In the genomic region with DNA sequence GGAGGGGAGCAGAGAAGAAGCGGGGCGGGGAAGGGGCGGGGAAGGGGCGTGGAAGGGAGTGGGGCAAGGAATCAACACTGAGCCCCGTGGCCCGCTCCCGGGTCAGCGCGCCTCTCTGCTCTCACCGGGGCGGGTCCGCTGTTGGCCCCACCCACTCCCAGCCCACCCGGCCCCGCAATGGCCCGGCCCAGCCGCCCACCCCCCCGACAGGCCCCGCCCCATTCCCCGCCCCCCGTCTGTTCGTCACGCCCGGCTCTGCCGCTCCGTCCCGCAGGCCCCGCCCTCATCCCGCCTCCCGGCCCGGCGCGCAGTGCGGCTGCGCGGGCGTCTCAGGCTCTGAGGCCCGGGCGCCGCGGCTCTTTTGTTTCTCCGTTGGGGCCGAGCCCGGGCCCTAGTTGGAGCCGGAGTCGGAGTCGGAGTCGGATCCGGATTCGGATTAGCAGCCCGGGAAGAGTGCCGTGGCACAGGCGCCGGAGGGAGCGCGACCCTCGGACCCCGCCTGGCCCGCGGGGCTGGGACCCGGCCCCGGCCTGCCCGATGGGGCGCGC, we compare ENCODE assay signal across 1 cellular context.
TF ChIP-seq lines count a peak whose summit lies in the region.

TSS of gene ULK1 (plus strand) at position 310 of the 548 bp plus-strand sequence. CDS start 380 bp downstream, outside the sequence.

TF ChIP-seq in HEK293, 187 proteins besides CTCF, POLR2A, EP300 and RAD21 (continued from another document):
- TF ChIP-seq, protein P1, sequence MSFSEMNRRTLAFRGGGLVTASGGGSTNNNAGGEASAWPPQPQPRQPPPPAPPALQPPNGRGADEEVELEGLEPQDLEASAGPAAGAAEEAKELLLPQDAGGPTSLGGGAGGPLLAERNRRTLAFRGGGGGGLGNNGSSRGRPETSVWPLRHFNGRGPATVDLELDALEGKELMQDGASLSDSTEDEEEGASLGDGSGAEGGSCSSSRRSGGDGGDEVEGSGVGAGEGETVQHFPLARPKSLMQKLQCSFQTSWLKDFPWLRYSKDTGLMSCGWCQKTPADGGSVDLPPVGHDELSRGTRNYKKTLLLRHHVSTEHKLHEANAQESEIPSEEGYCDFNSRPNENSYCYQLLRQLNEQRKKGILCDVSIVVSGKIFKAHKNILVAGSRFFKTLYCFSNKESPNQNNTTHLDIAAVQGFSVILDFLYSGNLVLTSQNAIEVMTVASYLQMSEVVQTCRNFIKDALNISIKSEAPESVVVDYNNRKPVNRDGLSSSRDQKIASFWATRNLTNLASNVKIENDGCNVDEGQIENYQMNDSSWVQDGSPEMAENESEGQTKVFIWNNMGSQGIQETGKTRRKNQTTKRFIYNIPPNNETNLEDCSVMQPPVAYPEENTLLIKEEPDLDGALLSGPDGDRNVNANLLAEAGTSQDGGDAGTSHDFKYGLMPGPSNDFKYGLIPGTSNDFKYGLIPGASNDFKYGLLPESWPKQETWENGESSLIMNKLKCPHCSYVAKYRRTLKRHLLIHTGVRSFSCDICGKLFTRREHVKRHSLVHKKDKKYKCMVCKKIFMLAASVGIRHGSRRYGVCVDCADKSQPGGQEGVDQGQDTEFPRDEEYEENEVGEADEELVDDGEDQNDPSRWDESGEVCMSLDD (tag by site-specific recombination; IDR thresholded peaks at IDR 0.05) = no peak
- no peak for TF ChIP-seq WT1 (tag by site-specific recombination; IDR thresholded peaks at IDR 0.05)
- TF ChIP-seq ZNF791 (tag by site-specific recombination; IDR thresholded peaks at IDR 0.05) = no peak
- no peak for TF ChIP-seq PBX3 (CRISPR knock-in tag; IDR thresholded peaks at IDR 0.05)
- no peak for TF ChIP-seq ZNF548 (tag by site-specific recombination; IDR thresholded peaks at IDR 0.05)
- TF ChIP-seq ZNF10 (tag by site-specific recombination; IDR thresholded peaks at IDR 0.05) = no peak
- TF ChIP-seq, protein P2, sequence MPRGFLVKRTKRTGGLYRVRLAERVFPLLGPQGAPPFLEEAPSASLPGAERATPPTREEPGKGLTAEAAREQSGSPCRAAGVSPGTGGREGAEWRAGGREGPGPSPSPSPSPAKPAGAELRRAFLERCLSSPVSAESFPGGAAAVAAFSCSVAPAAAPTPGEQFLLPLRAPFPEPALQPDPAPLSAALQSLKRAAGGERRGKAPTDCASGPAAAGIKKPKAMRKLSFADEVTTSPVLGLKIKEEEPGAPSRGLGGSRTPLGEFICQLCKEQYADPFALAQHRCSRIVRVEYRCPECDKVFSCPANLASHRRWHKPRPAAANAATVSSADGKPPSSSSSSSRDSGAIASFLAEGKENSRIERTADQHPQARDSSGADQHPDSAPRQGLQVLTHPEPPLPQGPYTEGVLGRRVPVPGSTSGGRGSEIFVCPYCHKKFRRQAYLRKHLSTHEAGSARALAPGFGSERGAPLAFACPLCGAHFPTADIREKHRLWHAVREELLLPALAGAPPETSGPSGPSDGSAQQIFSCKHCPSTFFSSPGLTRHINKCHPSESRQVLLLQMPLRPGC (tag by site-specific recombination; IDR thresholded peaks at IDR 0.05) = no peak
- TF ChIP-seq ZNF394 (tag by site-specific recombination; IDR thresholded peaks at IDR 0.05; ENCODE audit: borderline replicate concordance) = no peak
- TF ChIP-seq ZBTB8A (tag by site-specific recombination; IDR thresholded peaks at IDR 0.05) = peak; percentile 26; the same call in 1 of the 2 replicates
- peak; percentile 74; the same call in 1 of the 2 replicates for TF ChIP-seq ZBTB20 (tag by site-specific recombination; IDR thresholded peaks at IDR 0.05)
- TF ChIP-seq ZNF645 (tag by site-specific recombination; IDR thresholded peaks at IDR 0.05) = no peak
